In genomic region chr4:112853662-112854256, GRCh38 we compare ENCODE assay signal across 11 cellular contexts.
A peak's percentile ranks its signal among the peaks of the same experiment; 100 is the strongest.
DNase-seq lines count a peak whose midpoint lies in the region; ATAC-seq, FAIRE-seq and TF ChIP-seq lines count a peak whose summit lies in the region.
"Had no signal": no experiment of that assay in that cellular context is flagged by ENCODE, and none has a peak within 500 bp of the region (broad histone marks: within the 10 kb centered on the region; RNA-seq: fewer than 3 reads in every experiment).

No MANE protein-coding gene starts in this region.

- H3K27me3 Mint-ChIP-seq in nephron progenitor cell (ENCODE audit: low read depth, poor library complexity): peaks cover 5% of the 10 kb centered on the region

- peaks cover 3% of the 10 kb centered on the region for H3K4me1 ChIP-seq in mesendoderm (ENCODE audit: control insufficient read depth, low read depth, low read length)

- DNase-seq in D721Med (ENCODE audit: insufficient read length, low spot score) (no peak), bronchial epithelial cell (ENCODE audit: low read depth) (peak; percentile 30), nephron progenitor cell (no peak), mesendoderm (no peak)
- DNase-seq in activated naive CD4-positive, alpha-beta T cell treated with anti-CD3 and anti-CD28 coated beads, Interleukin-2, amount 50 U/mL, for 16 hours: no peak
- DNase-seq: activated CD8-positive, alpha-beta memory T cell treated with anti-CD3 and anti-CD28 coated beads, Interleukin-2, amount 10 ng/mL, durations not matched to agents 7 days and 5 days; effector CD8-positive, alpha-beta T cell; KG1 had no signal

- peaks cover 3% of the 10 kb centered on the region for H3K79me2 ChIP-seq in mesendoderm (ENCODE audit: control insufficient read depth, insufficient read depth, low read length)

- H4K5ac ChIP-seq in mesendoderm (ENCODE audit: low read length): no peak overlapping the region

- FAIRE-seq in D721Med (lab: Jason Lieb, UNC): no peak
- FAIRE-seq in bronchial epithelial cell (lab: Jason Lieb, UNC): no peak

- TF ChIP-seq RAD21 in Ishikawa (IDR thresholded peaks at IDR 0.05; ENCODE audit: low read depth): peak; percentile 56

- no peaks in the 10 kb centered on the region for H3K9me3 Mint-ChIP-seq in nephron progenitor cell

- no peak overlapping the region for H3K4me2 ChIP-seq in mesendoderm (ENCODE audit: low read length)

- H3K56ac ChIP-seq in mesendoderm (ENCODE audit: low read length): no peak overlapping the region

- H4K8ac ChIP-seq in mesendoderm (ENCODE audit: low read depth, low read length): no peak overlapping the region

- no peak overlapping the region for H3K18ac ChIP-seq in mesendoderm (ENCODE audit: low read length)

- H3K27me3 ChIP-seq in bronchial epithelial cell (ENCODE audit: control insufficient read depth, insufficient read depth, low read length): no peaks in the 10 kb centered on the region
- no peaks in the 10 kb centered on the region for H3K27me3 ChIP-seq in mesendoderm (ENCODE audit: insufficient read depth, low read length, poor library complexity)

- no peak overlapping the region for H3K4ac ChIP-seq in mesendoderm (ENCODE audit: low read depth, low read length)

- peak overlapping the region; percentile 11 for H3K27ac Mint-ChIP-seq in nephron progenitor cell
- H3K27ac Mint-ChIP-seq: activated CD8-positive, alpha-beta memory T cell treated with anti-CD3 and anti-CD28 coated beads, Interleukin-2, amount 10 ng/mL, durations not matched to agents 7 days and 5 days had no signal

- peak; percentile 35 for TF ChIP-seq CTCF in D721Med (IDR thresholded peaks at IDR 0.05; ENCODE audit: insufficient read depth, missing control alignments)
- peak; percentile 28 for TF ChIP-seq CTCF in bronchial epithelial cell (IDR thresholded peaks at IDR 0.05; ENCODE audit: insufficient read depth, low read length, severe bottlenecking)
- TF ChIP-seq CTCF in nephron progenitor cell (IDR thresholded peaks at IDR 0.05): peak; percentile 43

- H2AK5ac ChIP-seq in mesendoderm (ENCODE audit: low read length): no peak overlapping the region

- H3K4me3 Mint-ChIP-seq in nephron progenitor cell: no peak overlapping the region
- H3K4me3 Mint-ChIP-seq: activated CD8-positive, alpha-beta memory T cell treated with anti-CD3 and anti-CD28 coated beads, Interleukin-2, amount 10 ng/mL, durations not matched to agents 7 days and 5 days had no signal

- H3K4me3 ChIP-seq in bronchial epithelial cell (ENCODE audit: low read depth, low read length): no peak overlapping the region
- H3K4me3 ChIP-seq in mesendoderm (ENCODE audit: low read length): no peak overlapping the region

- no peak overlapping the region for H2BK120ac ChIP-seq in mesendoderm (ENCODE audit: low read depth, low read length)

- ATAC-seq in GM18873 (IDR thresholded peaks at IDR 0.05; ENCODE audit: low FRiP score, unreplicated experiment): no peak
- no peak for ATAC-seq in GM21528 (IDR thresholded peaks at IDR 0.05; ENCODE audit: low FRiP score, unreplicated experiment)
- ATAC-seq: activated CD8-positive, alpha-beta memory T cell treated with anti-CD3 and anti-CD28 coated beads, Interleukin-2, amount 10 ng/mL, durations not matched to agents 7 days and 5 days had no signal

- H2BK15ac ChIP-seq in mesendoderm (replicated peaks; ENCODE audit: low read depth): no peak overlapping the region

- H3K36me3 ChIP-seq in bronchial epithelial cell (ENCODE audit: control insufficient read depth, insufficient read depth, low read length) (no peaks in the 10 kb centered on the region), mesendoderm (ENCODE audit: control insufficient read depth, insufficient read depth, low read length) (no peaks in the 10 kb centered on the region)

- peaks cover 4% of the 10 kb centered on the region for H3K36me3 Mint-ChIP-seq in nephron progenitor cell (ENCODE audit: low read depth)
- H3K36me3 Mint-ChIP-seq: activated CD8-positive, alpha-beta memory T cell treated with anti-CD3 and anti-CD28 coated beads, Interleukin-2, amount 10 ng/mL, durations not matched to agents 7 days and 5 days had no signal

- no CpG with 5 or more reads among the region's 3 CpGs for WGBS in mesendoderm (ENCODE audit: extremely low coverage, insufficient coverage, low lambda C conversion rate)

- no peak overlapping the region for H3K23ac ChIP-seq in mesendoderm (ENCODE audit: low read length)

- H3K4me1 Mint-ChIP-seq in nephron progenitor cell: peaks cover 26% of the 10 kb centered on the region
- H3K4me1 Mint-ChIP-seq: activated CD8-positive, alpha-beta memory T cell treated with anti-CD3 and anti-CD28 coated beads, Interleukin-2, amount 10 ng/mL, durations not matched to agents 7 days and 5 days had no signal

- H3K9ac ChIP-seq in mesendoderm (ENCODE audit: low read length): no peak overlapping the region

- no peak overlapping the region for H2BK5ac ChIP-seq in mesendoderm (ENCODE audit: low read length)

- TF ChIP-seq EP300 in Ishikawa (IDR thresholded peaks at IDR 0.05; ENCODE audit: borderline replicate concordance): no peak

- peaks cover 7% of the 10 kb centered on the region for H3K79me1 ChIP-seq in mesendoderm (ENCODE audit: low read length)

- H3K27ac ChIP-seq in mesendoderm (ENCODE audit: low read depth, low read length): no peak overlapping the region

TF ChIP-seq in Ishikawa, 13 proteins besides CTCF, POLR2A, EP300 and RAD21:
- no peak for TF ChIP-seq CREB1 (IDR thresholded peaks at IDR 0.05; ENCODE audit: low read depth)
- TF ChIP-seq FOXM1 (IDR thresholded peaks at IDR 0.05; ENCODE audit: borderline replicate concordance, low read depth): no peak
- no peak for TF ChIP-seq ZBTB7A (IDR thresholded peaks at IDR 0.05; ENCODE audit: low read depth)
- TF ChIP-seq NFIC (IDR thresholded peaks at IDR 0.05): no peak
- TF ChIP-seq TCF12 (IDR thresholded peaks at IDR 0.05; ENCODE audit: low read depth): no peak
- TF ChIP-seq, protein P1, sequence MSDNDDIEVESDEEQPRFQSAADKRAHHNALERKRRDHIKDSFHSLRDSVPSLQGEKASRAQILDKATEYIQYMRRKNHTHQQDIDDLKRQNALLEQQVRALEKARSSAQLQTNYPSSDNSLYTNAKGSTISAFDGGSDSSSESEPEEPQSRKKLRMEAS (IDR thresholded peaks at IDR 0.05): no peak
- no peak for TF ChIP-seq TAF1 (IDR thresholded peaks at IDR 0.05; ENCODE audit: low read depth)
- no peak for TF ChIP-seq TEAD4 (IDR thresholded peaks at IDR 0.05)
- TF ChIP-seq YY1 (IDR thresholded peaks at IDR 0.05; ENCODE audit: low read depth): no peak
- TF ChIP-seq, protein P2, sequence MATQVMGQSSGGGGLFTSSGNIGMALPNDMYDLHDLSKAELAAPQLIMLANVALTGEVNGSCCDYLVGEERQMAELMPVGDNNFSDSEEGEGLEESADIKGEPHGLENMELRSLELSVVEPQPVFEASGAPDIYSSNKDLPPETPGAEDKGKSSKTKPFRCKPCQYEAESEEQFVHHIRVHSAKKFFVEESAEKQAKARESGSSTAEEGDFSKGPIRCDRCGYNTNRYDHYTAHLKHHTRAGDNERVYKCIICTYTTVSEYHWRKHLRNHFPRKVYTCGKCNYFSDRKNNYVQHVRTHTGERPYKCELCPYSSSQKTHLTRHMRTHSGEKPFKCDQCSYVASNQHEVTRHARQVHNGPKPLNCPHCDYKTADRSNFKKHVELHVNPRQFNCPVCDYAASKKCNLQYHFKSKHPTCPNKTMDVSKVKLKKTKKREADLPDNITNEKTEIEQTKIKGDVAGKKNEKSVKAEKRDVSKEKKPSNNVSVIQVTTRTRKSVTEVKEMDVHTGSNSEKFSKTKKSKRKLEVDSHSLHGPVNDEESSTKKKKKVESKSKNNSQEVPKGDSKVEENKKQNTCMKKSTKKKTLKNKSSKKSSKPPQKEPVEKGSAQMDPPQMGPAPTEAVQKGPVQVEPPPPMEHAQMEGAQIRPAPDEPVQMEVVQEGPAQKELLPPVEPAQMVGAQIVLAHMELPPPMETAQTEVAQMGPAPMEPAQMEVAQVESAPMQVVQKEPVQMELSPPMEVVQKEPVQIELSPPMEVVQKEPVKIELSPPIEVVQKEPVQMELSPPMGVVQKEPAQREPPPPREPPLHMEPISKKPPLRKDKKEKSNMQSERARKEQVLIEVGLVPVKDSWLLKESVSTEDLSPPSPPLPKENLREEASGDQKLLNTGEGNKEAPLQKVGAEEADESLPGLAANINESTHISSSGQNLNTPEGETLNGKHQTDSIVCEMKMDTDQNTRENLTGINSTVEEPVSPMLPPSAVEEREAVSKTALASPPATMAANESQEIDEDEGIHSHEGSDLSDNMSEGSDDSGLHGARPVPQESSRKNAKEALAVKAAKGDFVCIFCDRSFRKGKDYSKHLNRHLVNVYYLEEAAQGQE (IDR thresholded peaks at IDR 0.05; ENCODE audit: low read depth): no peak
- TF ChIP-seq USF1 (IDR thresholded peaks at IDR 0.05): no peak
- TF ChIP-seq CEBPB (IDR thresholded peaks at IDR 0.05): no peak
- no peak for TF ChIP-seq EGR1 (IDR thresholded peaks at IDR 0.05)
